ENCODE assay signal across 8 cellular contexts in the genomic region with DNA sequence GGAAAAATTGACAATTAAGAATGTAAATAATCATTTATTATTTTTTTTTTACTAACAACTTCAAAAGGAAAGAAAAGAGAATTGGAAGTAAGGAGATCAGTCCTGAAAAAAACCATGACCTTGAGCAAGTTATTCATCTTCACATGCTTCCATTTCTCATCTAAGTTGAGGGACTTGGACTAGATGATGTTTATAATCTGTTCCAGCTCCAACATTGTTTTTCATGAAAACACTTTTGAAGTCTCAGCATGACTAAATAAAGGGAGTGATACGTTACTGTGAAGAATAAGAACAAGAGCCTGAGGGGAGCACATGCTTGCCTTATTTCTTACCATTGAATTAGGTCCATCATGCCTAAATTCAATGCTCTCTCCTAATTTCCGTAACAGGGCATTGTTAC.
"Had no signal": no experiment of that assay in that cellular context is flagged by ENCODE, and none has a peak within 500 bp of the region (broad histone marks: within the 10 kb centered on the region; RNA-seq: fewer than 3 reads in every experiment).

No MANE protein-coding gene starts in this region.

- H2AFZ ChIP-seq: GM23338 had no signal

- DNase-seq: H9, HCEC 1CT, IMR-90, KBM-7 had no signal

- FAIRE-seq: H1, H54, HTR-8/SVneo had no signal

- ATAC-seq: GM23338 had no signal

- H3K4me2 ChIP-seq: GM23338 had no signal

- H3K4me3 ChIP-seq: GM23338 had no signal
